25 cellular contexts compared by ENCODE assay signal in the genomic region with DNA sequence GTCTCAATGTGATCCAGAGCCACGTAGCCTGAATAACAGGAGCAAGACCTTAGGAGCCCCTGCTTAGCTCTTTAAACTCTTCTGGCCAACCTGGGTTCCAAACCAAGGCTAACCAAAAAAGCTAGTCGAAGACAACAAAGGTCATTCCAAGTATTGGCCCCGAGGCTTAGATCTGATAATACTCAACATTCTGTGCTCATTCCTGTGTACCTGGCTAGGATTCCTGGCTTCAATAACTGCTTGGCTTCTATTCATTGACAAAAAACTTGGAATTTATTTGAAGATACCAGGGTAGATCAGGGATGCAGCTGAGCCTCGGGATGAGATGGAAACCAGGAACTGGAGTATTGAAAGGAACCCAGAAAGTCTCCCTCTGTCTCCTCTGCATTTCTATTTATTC.
"Had no signal": no experiment of that assay in that cellular context is flagged by ENCODE, and none has a peak within 500 bp of the region (broad histone marks: within the 10 kb centered on the region; RNA-seq: fewer than 3 reads in every experiment).

No MANE protein-coding gene starts in this region.

- DNase-seq: dermis blood vessel endothelial cell; dorsolateral prefrontal cortex; effector CD4-positive, alpha-beta T cell; effector memory CD4-positive, alpha-beta T cell; esophagus squamous epithelium; foreskin fibroblast; foreskin melanocyte; gastrocnemius medialis; glutamatergic neuron; heart left ventricle; hypothalamus; immature natural killer cell; islet precursor cell; kidney; kidney glomerular epithelial cell; left colon; left lung; left ventricle myocardium superior; lower lobe of right lung; mesenchymal stem cell; mucosa of descending colon; naive B cell had no signal

- H3K4me3 Mint-ChIP-seq: immature natural killer cell, mesothelial cell of epicardium had no signal

- H2AFZ ChIP-seq: hepatocyte had no signal

- H3K79me2 ChIP-seq: hepatocyte had no signal

- H3K4me3 ChIP-seq: coronary artery, dorsolateral prefrontal cortex, esophagus squamous epithelium, gastrocnemius medialis, heart left ventricle, hepatocyte, left lung, lower lobe of right lung, mucosa of descending colon had no signal

- H3K9me3 ChIP-seq: esophagus squamous epithelium, gastrocnemius medialis, heart left ventricle, left lung, lower lobe of right lung, mucosa of descending colon had no signal

- H3K27me3 Mint-ChIP-seq: naive B cell had no signal

- H3K4me2 ChIP-seq: hepatocyte had no signal

- H3K27ac Mint-ChIP-seq: mesothelial cell of epicardium had no signal

- H3K9me3 Mint-ChIP-seq: immature natural killer cell, mesothelial cell of epicardium, naive B cell had no signal

- H3K36me3 ChIP-seq: left lung had no signal

- H3K27ac ChIP-seq: coronary artery, dorsolateral prefrontal cortex, esophagus squamous epithelium, gastrocnemius medialis, heart left ventricle, hepatocyte, left lung, lower lobe of right lung had no signal

- H3K36me3 Mint-ChIP-seq: naive B cell had no signal

- ATAC-seq: gastrocnemius medialis, heart left ventricle, left colon, left lung, left ventricle myocardium superior, lower lobe of right lung, mucosa of descending colon had no signal

- H3K27me3 ChIP-seq: dorsolateral prefrontal cortex, esophagus squamous epithelium, gastrocnemius medialis, heart left ventricle, hepatocyte, left lung had no signal
